ENCODE assay signal across 1 cellular context in genomic region chr20:63920226-63920625, GRCh38.
TF ChIP-seq lines count a peak whose summit lies in the region.

No MANE protein-coding gene starts in this region.

TF ChIP-seq in HepG2, 621 proteins besides CTCF, POLR2A, EP300 and RAD21:
- 0 out of 2 replicates have a peak, but pooled peaks have one; percentile 22 for TF ChIP-seq PCBP1 (IDR thresholded peaks at IDR 0.05; ENCODE audit: borderline replicate concordance, low read depth, low read length)
- TF ChIP-seq ZMYM4 (CRISPR knock-in tag; IDR thresholded peaks at IDR 0.05): no peak
- peak; percentile 49 for TF ChIP-seq AGO2 (optimal IDR thresholded peaks at IDR 0.05; ENCODE audit: low read depth, low read length)
TF ChIP-seq in HepG2: peak in this region for 2.
